In the genomic region with DNA sequence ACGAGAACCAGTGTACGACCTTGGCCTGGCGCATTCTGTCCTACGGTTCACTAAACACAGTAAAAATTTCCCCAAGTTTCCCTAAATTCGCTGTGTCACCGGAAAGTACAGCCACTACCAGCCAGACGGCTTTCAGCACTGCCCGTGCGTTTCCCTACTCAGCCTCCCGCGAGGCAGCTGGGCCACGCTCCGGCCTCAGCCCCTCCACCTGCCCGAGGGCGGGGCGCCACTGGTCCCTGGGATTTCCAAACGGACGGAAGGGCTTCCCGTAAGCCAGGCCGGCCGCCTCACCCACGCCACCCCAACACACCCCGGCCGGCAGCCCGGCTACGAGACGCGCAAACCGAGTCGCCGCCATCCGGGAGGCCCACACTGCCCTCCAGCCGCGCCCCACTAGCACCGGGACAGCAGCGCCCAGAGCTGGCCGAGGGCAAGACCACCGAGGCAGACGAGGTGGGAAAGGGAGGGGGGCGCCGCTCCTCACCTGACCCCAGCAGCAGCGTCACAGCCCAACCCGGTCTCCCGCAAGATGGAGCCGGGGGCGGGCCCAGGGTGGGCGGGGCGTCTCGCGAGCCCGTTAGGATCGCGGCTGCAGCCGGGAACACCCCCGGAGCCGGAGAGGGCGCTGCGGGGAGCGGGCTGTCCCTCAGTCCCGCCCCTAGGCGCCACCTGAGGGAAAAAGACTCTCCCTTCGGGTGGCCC, we compare ENCODE assay signal across 8 cellular contexts. TPM values are rescaled to one million over a fixed set of nuclear protein-coding genes. Genes with fewer than 3 reads are reported as not detected.
DNase-seq lines count a peak whose midpoint lies in the region; ATAC-seq and TF ChIP-seq lines count a peak whose summit lies in the region.

A gene (minus strand): TSS at position 531 of the 702 bp plus-strand sequence. CDS start 13,202 bp downstream, outside the sequence.

- peak within 1 kb of the TSS; percentile 39 for H2AK5ac ChIP-seq in trophoblast cell (ENCODE audit: low read length)

- peak in 1 of 2 donors; percentile 79 for TF ChIP-seq POLR2A in tibial nerve (IDR thresholded peaks at IDR 0.05)

- H3K9ac ChIP-seq in trophoblast cell (ENCODE audit: low read length), result peak within 1 kb of the TSS; percentile 97

- H3K4me3 Mint-ChIP-seq in activated naive CD8-positive, alpha-beta T cell treated with anti-CD3 and anti-CD28 coated beads, Interleukin-2, amount 50 U/mL, for 24 hours, result peak within 1 kb of the TSS; percentile 95

- TF ChIP-seq CTCF in GM12875 (IDR thresholded peaks at IDR 0.05; ENCODE audit: borderline replicate concordance, insufficient read depth, low read depth, low read length) (peak; percentile 38; the same call in 1 of the 2 replicates), cardiac muscle cell (IDR thresholded peaks at IDR 0.05; ENCODE audit: low read depth, low read length) (peak; percentile 34), tibial nerve (IDR thresholded peaks at IDR 0.05) (peak; percentile 17 to 54 (median 48))

- H2BK5ac ChIP-seq in trophoblast cell (ENCODE audit: low read depth, low read length, poor library complexity), result peak within 1 kb of the TSS; percentile 93

- peak within 1 kb of the TSS; percentile 99 for H4K8ac ChIP-seq in trophoblast cell (ENCODE audit: low read depth, low read length)

- H3K4me1 ChIP-seq in cardiac muscle cell (ENCODE audit: low read depth) (peaks cover 3% of the 10 kb centered on the region), trophoblast cell (ENCODE audit: control insufficient read depth in 1 of 2, insufficient read depth in 2 of 2, low read length in 2 of 2) (peaks cover 3 to 5% of the 10 kb centered on the region in 2 experiments), tibial nerve (peaks cover 0 to 36% (median 10%) of the 10 kb centered on the region in 4 donors)

- WGBS in trophoblast cell (ENCODE audit: extremely low coverage, insufficient coverage, insufficient read length), result no CpG with 5 or more reads among the region's 62 CpGs
- WGBS in tibial nerve, 2 donors, result 1% methylated on average over 13 to 62 of the region's 62 CpGs

- H3K4me1 Mint-ChIP-seq in activated naive CD8-positive, alpha-beta T cell treated with anti-CD3 and anti-CD28 coated beads, Interleukin-2, amount 50 U/mL, for 24 hours, result peaks cover 59% of the 10 kb centered on the region

- peak within 1 kb of the TSS; percentile 77 for H3K4me3 ChIP-seq in GM12875 (ENCODE audit: low read depth, low read length)
- H3K4me3 ChIP-seq in cardiac muscle cell, result peak within 1 kb of the TSS; percentile 72
- peak within 1 kb of the TSS; percentile 99 for H3K4me3 ChIP-seq in trophoblast cell (ENCODE audit: low read depth, low read length)
- H3K4me3 ChIP-seq in tibial nerve, result peak within 1 kb of the TSS; percentile 62 to 98 (median 78)

- H3K14ac ChIP-seq in trophoblast cell (ENCODE audit: low read length), result peak within 1 kb of the TSS; percentile 96

- peak; percentile 93 for ATAC-seq in HG02678 (IDR thresholded peaks at IDR 0.05; ENCODE audit: unreplicated experiment)
- ATAC-seq in activated naive CD8-positive, alpha-beta T cell treated with anti-CD3 and anti-CD28 coated beads, Interleukin-2, amount 50 U/mL, for 24 hours, result peak; percentile 97

- H3K23ac ChIP-seq in trophoblast cell (ENCODE audit: low read length), result no peak within 1 kb of the TSS

- H3K27ac Mint-ChIP-seq in activated naive CD8-positive, alpha-beta T cell treated with anti-CD3 and anti-CD28 coated beads, Interleukin-2, amount 50 U/mL, for 24 hours, result peak within 1 kb of the TSS; percentile 97

- H2AFZ ChIP-seq in trophoblast cell (ENCODE audit: insufficient read depth, low read length, poor library complexity), result peak within 1 kb of the TSS; percentile 98

- H3K4ac ChIP-seq in trophoblast cell (ENCODE audit: low read depth, low read length), result peak within 1 kb of the TSS; percentile 93

- peak within 1 kb of the TSS; percentile 32 for H2BK12ac ChIP-seq in trophoblast cell (ENCODE audit: low read length)

- peaks cover 10% of the 10 kb centered on the region for H3K79me2 ChIP-seq in trophoblast cell (ENCODE audit: control insufficient read depth, insufficient read depth, low read length, poor library complexity)

- peak; percentile 61 to 94 for TF ChIP-seq EP300 in tibial nerve (IDR thresholded peaks at IDR 0.05)

- peaks cover 25% of the 10 kb centered on the region for H3K36me3 Mint-ChIP-seq in activated naive CD8-positive, alpha-beta T cell treated with anti-CD3 and anti-CD28 coated beads, Interleukin-2, amount 50 U/mL, for 24 hours (ENCODE audit: low read depth)

- H3K79me1 ChIP-seq in trophoblast cell (ENCODE audit: low read length), result peaks cover 10% of the 10 kb centered on the region

- H3K36me3 ChIP-seq in cardiac muscle cell (no peaks in the 10 kb centered on the region), trophoblast cell (ENCODE audit: control insufficient read depth in 1 of 2, insufficient read depth in 2 of 2, low read length in 2 of 2) (no peaks in the 10 kb centered on the region), tibial nerve (no peaks in the 10 kb centered on the region)

- peak within 1 kb of the TSS; percentile 98 for H3K18ac ChIP-seq in trophoblast cell (ENCODE audit: low read length)

- H3K27ac ChIP-seq in cardiac muscle cell (peak within 1 kb of the TSS; percentile 89), trophoblast cell (ENCODE audit: low read depth, low read length) (peak within 1 kb of the TSS; percentile 89), tibial nerve (peak within 1 kb of the TSS; percentile 68 to 97 (median 94))

- DNase-seq in NCI-H1105 treated with DMSO at 0.1 percent for 48 hours (lab: John Stamatoyannopoulos, UW), result peak; percentile 72
- DNase-seq in SW480 (ENCODE audit: low spot score), result peak; percentile 83
- DNase-seq in activated naive CD8-positive, alpha-beta T cell treated with anti-CD3 and anti-CD28 coated beads, Interleukin-2, amount 50 U/mL, for 24 hours, result peak; percentile 98
- DNase-seq in cardiac muscle cell (ENCODE audit: low read depth in 1 of 2, low spot score in 1 of 2), result peak; percentile 86 to 95
- peak; percentile 88 to 92 for DNase-seq in trophoblast cell
- DNase-seq in tibial nerve (ENCODE audit: low spot score in 2 of 2), result peak; percentile 89

- H4K91ac ChIP-seq in trophoblast cell (ENCODE audit: low read depth, low read length), result peak within 1 kb of the TSS; percentile 91

- no peaks in the 10 kb centered on the region for H3K9me3 ChIP-seq in cardiac muscle cell (ENCODE audit: low read depth)
- no peaks in the 10 kb centered on the region for H3K9me3 ChIP-seq in trophoblast cell (ENCODE audit: insufficient read depth, low read depth, low read length)
- H3K9me3 ChIP-seq in tibial nerve, result no peaks in the 10 kb centered on the region

- H3K27me3 Mint-ChIP-seq in activated naive CD8-positive, alpha-beta T cell treated with anti-CD3 and anti-CD28 coated beads, Interleukin-2, amount 50 U/mL, for 24 hours, result peaks cover 7% of the 10 kb centered on the region

- H2BK120ac ChIP-seq in trophoblast cell (ENCODE audit: insufficient read depth, low read length, poor library complexity), result peak within 1 kb of the TSS; percentile 97

- H3K4me2 ChIP-seq in trophoblast cell (ENCODE audit: low read length), result peak within 1 kb of the TSS; percentile 68

- peak within 1 kb of the TSS; percentile 88 for H4K12ac ChIP-seq in trophoblast cell (ENCODE audit: low read depth, low read length)

- H3K9me3 Mint-ChIP-seq in activated naive CD8-positive, alpha-beta T cell treated with anti-CD3 and anti-CD28 coated beads, Interleukin-2, amount 50 U/mL, for 24 hours, result no peaks in the 10 kb centered on the region

- no peaks in the 10 kb centered on the region for H3K27me3 ChIP-seq in cardiac muscle cell
- H3K27me3 ChIP-seq in trophoblast cell (ENCODE audit: insufficient read depth, low read length), result no peaks in the 10 kb centered on the region
- H3K27me3 ChIP-seq in tibial nerve, result no peaks in the 10 kb centered on the region

RNA-seq across cellular contexts. Expression of the gene that starts here (rescaled TPM):
- total RNA-seq in cardiac muscle cell (53.9 and 63.8 TPM in 2 replicates), tibial nerve (100 to 1,000 TPM in 2 of 4 donors, 10 to 100 TPM in 2; 82.7 to 141 (median 114) TPM)
- polyA plus RNA-seq in cardiac muscle cell, result 64.5 and 73.9 TPM in 2 replicates
- 33.6 and 34.3 TPM in 2 replicates for polyA plus RNA-seq in trophoblast cell (2013)

Comparison
In these comparisons a context has a peak if more than half of its experiments do, and no peak if none do; other contexts are left out.
1. Peak in every context shown above with its lines: DNase-seq, ATAC-seq, H3K4me3 ChIP-seq and H3K27ac ChIP-seq.